Comparison of ENCODE assay signal across 21 cellular contexts in the genomic region with DNA sequence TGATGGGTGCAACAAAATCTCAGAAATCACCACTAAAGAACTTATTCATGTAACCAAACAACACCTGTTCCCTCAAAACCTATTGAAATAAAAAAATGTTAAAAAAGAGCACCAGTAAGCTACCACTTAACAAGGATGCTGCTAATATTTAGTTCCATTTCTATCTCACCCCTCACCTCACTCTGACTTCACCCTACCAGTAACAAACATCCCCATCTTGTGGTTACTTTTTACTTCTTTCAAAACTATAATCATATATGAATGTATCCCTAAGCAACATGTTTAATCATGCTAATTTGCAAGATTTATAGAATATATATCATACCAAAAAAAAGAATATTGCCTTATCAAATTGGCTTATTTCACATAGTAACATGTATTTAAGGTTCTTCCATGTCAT. TPM values are rescaled to one million over a fixed set of nuclear protein-coding genes. Genes with fewer than 3 reads are reported as not detected.
A peak's percentile ranks its signal among the peaks of the same experiment; 100 is the strongest.
DNase-seq lines count a peak whose midpoint lies in the region; ATAC-seq and TF ChIP-seq lines count a peak whose summit lies in the region.
"Had no signal": no experiment of that assay in that cellular context is flagged by ENCODE, and none has a peak within 500 bp of the region (broad histone marks: within the 10 kb centered on the region; RNA-seq: fewer than 3 reads in every experiment).

No MANE protein-coding gene starts in this region.

- H3K36me3 ChIP-seq in Loucy (ENCODE audit: insufficient read depth, low read length) (no peaks in the 10 kb centered on the region), PC-9 (ENCODE audit: low read depth) (no peaks in the 10 kb centered on the region), sigmoid colon (no peaks in the 10 kb centered on the region)

- H3K9me2 ChIP-seq in Loucy (replicated peaks; ENCODE audit: low read depth, low read length) (no peaks in the 10 kb centered on the region), PC-9 (ENCODE audit: insufficient read depth) (no peaks in the 10 kb centered on the region)

- H3K4me3 ChIP-seq in GM12865 (ENCODE audit: low read depth, low read length) = no peak overlapping the region
- no peak overlapping the region for H3K4me3 ChIP-seq in Loucy (ENCODE audit: low read length, poor library complexity, severe bottlenecking)
- no peak overlapping the region for H3K4me3 ChIP-seq in PC-9
- H3K4me3 ChIP-seq in fibroblast of mammary gland (ENCODE audit: control insufficient read depth, low read depth, low read length) = no peak overlapping the region
- H3K4me3 ChIP-seq in sigmoid colon = no peak overlapping the region

- H3K79me2 ChIP-seq in Loucy (ENCODE audit: insufficient read depth, low read length) (no peaks in the 10 kb centered on the region), PC-9 (ENCODE audit: low read depth) (no peaks in the 10 kb centered on the region)

- H4K20me1 ChIP-seq in Loucy (ENCODE audit: insufficient read depth, low read length, poor library complexity, severe bottlenecking) (no peaks in the 10 kb centered on the region), PC-9 (ENCODE audit: insufficient read depth) (no peaks in the 10 kb centered on the region)

- no peaks in the 10 kb centered on the region for H3K27me3 ChIP-seq in Loucy (ENCODE audit: insufficient read depth, low read length, poor library complexity, severe bottlenecking)
- H3K27me3 ChIP-seq in PC-9 (ENCODE audit: insufficient read depth, low read depth) = 0 out of 2 replicates have a peak, but pooled peaks cover 3% of the 10 kb centered on the region
- H3K27me3 ChIP-seq in sigmoid colon = no peaks in the 10 kb centered on the region

- no TSS peak for BruUV-seq in PC-9 (replicated peaks; lab: Mats Ljungman, UMichigan)

- POLR2A ChIA-PET in PC-9 (lab: Charles Lee; ENCODE audit: unreplicated experiment) = no interaction called here

- DNase-seq in GM12865 (ENCODE audit: low read depth) = peak; percentile 1
- no peak for DNase-seq in PC-9
- DNase-seq in fibroblast of mammary gland (ENCODE audit: low read depth) = peak; percentile 0
- DNase-seq in dedifferentiated amniotic fluid mesenchymal stem cell (ENCODE audit: extremely low spot score) = no peak
- no peak for DNase-seq in DMS114 treated with DMSO at 0.1 percent for 48 hours (lab: John Stamatoyannopoulos, UW; ENCODE audit: unreplicated experiment)
- DNase-seq in sigmoid colon = no peak
- DNase-seq: Caco-2; CD4-positive, alpha-beta memory T cell; DMS153; GF-D8; Kasumi-1; NCI-H1105; NCI-H146; NCI-H2029; NCI-H226; NCI-H510A treated with DMSO at 0.1 percent for 48 hours; NCI-H774 had no signal

- CTCF ChIA-PET in PC-9 (lab: Charles Lee) = no interaction called here

- no peak for ATAC-seq in HG03469 (IDR thresholded peaks at IDR 0.05; ENCODE audit: unreplicated experiment)
- ATAC-seq: Panc1, SK-N-SH treated with all-trans-retinoic acid at 6 μM for 48 hours had no signal

- no peak for TF ChIP-seq POLR2A in sigmoid colon (IDR thresholded peaks at IDR 0.05)

- H3F3A ChIP-seq in Loucy (ENCODE audit: low read depth) (no peaks in the 10 kb centered on the region), PC-9 (ENCODE audit: insufficient read depth, low read depth) (no peaks in the 10 kb centered on the region)

- H3K27ac ChIP-seq in PC-9 (no peak overlapping the region), sigmoid colon (no peak overlapping the region)

- no peaks in the 10 kb centered on the region for H3K9me3 ChIP-seq in Loucy (ENCODE audit: insufficient read depth, low read depth, low read length)
- no peaks in the 10 kb centered on the region for H3K9me3 ChIP-seq in PC-9 (ENCODE audit: insufficient read depth, low read depth)
- H3K9me3 ChIP-seq in sigmoid colon = no peaks in the 10 kb centered on the region
- H3K9me3 ChIP-seq: Caco-2 had no signal

- TF ChIP-seq CTCF in GM12865 (IDR thresholded peaks at IDR 0.05; ENCODE audit: insufficient read depth, low read depth, low read length, missing control alignments) = no peak
- TF ChIP-seq CTCF in Loucy (conservative IDR thresholded peaks at IDR 0.05; ENCODE audit: low read length) = peak; percentile 36
- 0 out of 2 replicates have a peak, but pooled peaks have one; percentile 26 for TF ChIP-seq CTCF in PC-9 (conservative IDR thresholded peaks at IDR 0.05)
- no peak for TF ChIP-seq CTCF in fibroblast of mammary gland (conservative IDR thresholded peaks at IDR 0.05; ENCODE audit: control insufficient read depth, insufficient read depth, low read depth, low read length)
- TF ChIP-seq CTCF in sigmoid colon (IDR thresholded peaks at IDR 0.05) = no peak

- intact Hi-C loops in PC-9 (cut with micrococcal nuclease; ENCODE audit: unreplicated experiment) = no loop called here
- intact Hi-C loops in sigmoid colon (cut with DNase I) = no loop called here

- H2AFZ ChIP-seq in Loucy (ENCODE audit: low read length) = no peak overlapping the region
- no peak overlapping the region for H2AFZ ChIP-seq in PC-9

- no peak overlapping the region for H3K4me2 ChIP-seq in Loucy (ENCODE audit: low read depth, low read length, poor library complexity, severe bottlenecking)
- H3K4me2 ChIP-seq in PC-9 = no peak overlapping the region

- TF ChIP-seq EP300 in sigmoid colon (IDR thresholded peaks at IDR 0.05) = no peak

- no peaks in the 10 kb centered on the region for H3K4me1 ChIP-seq in Loucy (ENCODE audit: insufficient read depth, low read length, poor library complexity, severe bottlenecking)
- H3K4me1 ChIP-seq in PC-9 (replicated peaks; ENCODE audit: insufficient read depth) = no peaks in the 10 kb centered on the region
- H3K4me1 ChIP-seq in sigmoid colon = no peaks in the 10 kb centered on the region
- H3K4me1 ChIP-seq: Caco-2 had no signal

- no peak overlapping the region for H3K9ac ChIP-seq in Loucy (ENCODE audit: low read depth, low read length, poor library complexity, severe bottlenecking)

RNA-seq across cellular contexts. Expression of gene SLC24A3, which starts 27.4 kb away (rescaled TPM):
- not detected in 2 replicates for total RNA-seq in PC-9 (2021)
- total RNA-seq in sigmoid colon = 10 to 100 TPM; 13.5 to 20.8 (median 18.3) TPM
- 1 to 10 TPM in 2 of 3 donors, under 1 TPM in 1; 0.92 to 4.4 (median 3.0) TPM for polyA plus RNA-seq in sigmoid colon
- total RNA-seq: CD4-positive, alpha-beta memory T cell had no signal
- polyA plus RNA-seq: CD4-positive, alpha-beta memory T cell had no signal

Comparison
In these comparisons a context has a peak if more than half of its experiments do, and no peak if none do; other contexts are left out.
1. DNase-seq: peak in GM12865 (single experiment) and fibroblast of mammary gland (single experiment); none in PC-9 (0 of 2), dedifferentiated amniotic fluid mesenchymal stem cell (single experiment), DMS114 treated with DMSO at 0.1 percent for 48 hours (single experiment) and sigmoid colon (single experiment).
2. CTCF ChIP-seq: peak in Loucy (single experiment) and PC-9 (single experiment); none in GM12865 (single experiment), fibroblast of mammary gland (single experiment) and sigmoid colon (0 of 4).
3. RNA of gene SLC24A3, which starts 27.4 kb away (total RNA-seq): 13.5 to 20.8 TPM in sigmoid colon; not detected in PC-9; every median in the first group is over 10 times any median in the second.